In genomic region chr19:10683064-10683426, GRCh38 we compare ENCODE assay signal across 1 cellular context.
TF ChIP-seq lines count a peak whose summit lies in the region.

No MANE protein-coding gene starts in this region.

TF ChIP-seq in HepG2, 621 proteins besides CTCF, POLR2A, EP300 and RAD21:
- peak; percentile 1 for TF ChIP-seq RBM22 (optimal IDR thresholded peaks at IDR 0.05; ENCODE audit: low read length)
- TF ChIP-seq PAF1 (CRISPR knock-in tag; IDR thresholded peaks at IDR 0.05) = no peak
- TF ChIP-seq, protein P1, sequence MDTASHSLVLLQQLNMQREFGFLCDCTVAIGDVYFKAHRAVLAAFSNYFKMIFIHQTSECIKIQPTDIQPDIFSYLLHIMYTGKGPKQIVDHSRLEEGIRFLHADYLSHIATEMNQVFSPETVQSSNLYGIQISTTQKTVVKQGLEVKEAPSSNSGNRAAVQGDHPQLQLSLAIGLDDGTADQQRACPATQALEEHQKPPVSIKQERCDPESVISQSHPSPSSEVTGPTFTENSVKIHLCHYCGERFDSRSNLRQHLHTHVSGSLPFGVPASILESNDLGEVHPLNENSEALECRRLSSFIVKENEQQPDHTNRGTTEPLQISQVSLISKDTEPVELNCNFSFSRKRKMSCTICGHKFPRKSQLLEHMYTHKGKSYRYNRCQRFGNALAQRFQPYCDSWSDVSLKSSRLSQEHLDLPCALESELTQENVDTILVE (CRISPR knock-in tag; IDR thresholded peaks at IDR 0.05) = no peak
- no peak for TF ChIP-seq HOMEZ (CRISPR knock-in tag; IDR thresholded peaks at IDR 0.05; ENCODE audit: low read depth)
- TF ChIP-seq TRAFD1 (CRISPR knock-in tag; IDR thresholded peaks at IDR 0.05; ENCODE audit: borderline replicate concordance) = no peak
TF ChIP-seq in HepG2: peak in this region for 1.
